ENCODE assay signal across 1 cellular context in the genomic region with DNA sequence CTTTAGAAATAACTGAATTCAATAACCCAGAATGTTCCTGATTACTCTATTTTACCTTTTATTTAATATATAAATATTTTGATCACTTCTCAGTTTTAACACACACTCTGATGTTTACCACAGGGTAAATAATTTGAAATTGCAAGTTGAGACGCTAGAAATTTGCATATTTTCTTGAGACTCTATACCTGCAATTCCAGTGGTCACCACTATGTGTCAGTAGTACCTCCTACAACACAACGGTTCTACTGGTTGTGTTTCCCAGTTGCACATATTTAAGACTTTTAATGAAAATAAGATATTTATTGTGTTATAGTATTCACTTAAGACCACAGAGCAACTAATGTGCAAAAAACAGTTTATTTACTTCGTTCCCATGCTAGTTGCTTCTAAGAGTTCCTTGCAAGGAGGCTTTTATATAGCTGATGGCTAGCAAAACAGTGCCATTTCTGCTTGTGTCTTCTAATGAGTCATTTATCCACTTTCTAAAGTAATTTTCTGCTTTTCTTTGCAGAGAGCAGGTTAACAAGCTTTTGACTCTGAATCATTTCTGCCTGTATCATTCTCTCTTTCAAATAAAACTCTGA.
TF ChIP-seq lines count a peak whose summit lies in the region.

No MANE protein-coding gene starts in this region.

TF ChIP-seq in GM12878, 131 proteins besides CTCF, POLR2A, EP300 and RAD21 (continued from another document):
- TF ChIP-seq, protein P1, sequence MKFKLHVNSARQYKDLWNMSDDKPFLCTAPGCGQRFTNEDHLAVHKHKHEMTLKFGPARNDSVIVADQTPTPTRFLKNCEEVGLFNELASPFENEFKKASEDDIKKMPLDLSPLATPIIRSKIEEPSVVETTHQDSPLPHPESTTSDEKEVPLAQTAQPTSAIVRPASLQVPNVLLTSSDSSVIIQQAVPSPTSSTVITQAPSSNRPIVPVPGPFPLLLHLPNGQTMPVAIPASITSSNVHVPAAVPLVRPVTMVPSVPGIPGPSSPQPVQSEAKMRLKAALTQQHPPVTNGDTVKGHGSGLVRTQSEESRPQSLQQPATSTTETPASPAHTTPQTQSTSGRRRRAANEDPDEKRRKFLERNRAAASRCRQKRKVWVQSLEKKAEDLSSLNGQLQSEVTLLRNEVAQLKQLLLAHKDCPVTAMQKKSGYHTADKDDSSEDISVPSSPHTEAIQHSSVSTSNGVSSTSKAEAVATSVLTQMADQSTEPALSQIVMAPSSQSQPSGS (IDR thresholded peaks at IDR 0.05; ENCODE audit: low read length): no peak
- TF ChIP-seq TCF3 (IDR thresholded peaks at IDR 0.05; ENCODE audit: borderline replicate concordance, insufficient read depth, low read depth, low read length) (no peak), POU2F2 (IDR thresholded peaks at IDR 0.05; ENCODE audit: borderline replicate concordance, low read depth, low read length) (no peak), NFYA (IDR thresholded peaks at IDR 0.05; ENCODE audit: borderline replicate concordance, low read depth, low read length) (no peak), ZNF24 (IDR thresholded peaks at IDR 0.05) (no peak), HDAC6 (IDR thresholded peaks at IDR 0.05; ENCODE audit: unreplicated experiment) (no peak), PML (IDR thresholded peaks at IDR 0.05; ENCODE audit: low read length) (no peak), HDGF (IDR thresholded peaks at IDR 0.05) (no peak), YY1 (IDR thresholded peaks at IDR 0.05; ENCODE audit: low read depth, low read length) (no peak), YBX1 (IDR thresholded peaks at IDR 0.05) (no peak)
